In the genomic region with DNA sequence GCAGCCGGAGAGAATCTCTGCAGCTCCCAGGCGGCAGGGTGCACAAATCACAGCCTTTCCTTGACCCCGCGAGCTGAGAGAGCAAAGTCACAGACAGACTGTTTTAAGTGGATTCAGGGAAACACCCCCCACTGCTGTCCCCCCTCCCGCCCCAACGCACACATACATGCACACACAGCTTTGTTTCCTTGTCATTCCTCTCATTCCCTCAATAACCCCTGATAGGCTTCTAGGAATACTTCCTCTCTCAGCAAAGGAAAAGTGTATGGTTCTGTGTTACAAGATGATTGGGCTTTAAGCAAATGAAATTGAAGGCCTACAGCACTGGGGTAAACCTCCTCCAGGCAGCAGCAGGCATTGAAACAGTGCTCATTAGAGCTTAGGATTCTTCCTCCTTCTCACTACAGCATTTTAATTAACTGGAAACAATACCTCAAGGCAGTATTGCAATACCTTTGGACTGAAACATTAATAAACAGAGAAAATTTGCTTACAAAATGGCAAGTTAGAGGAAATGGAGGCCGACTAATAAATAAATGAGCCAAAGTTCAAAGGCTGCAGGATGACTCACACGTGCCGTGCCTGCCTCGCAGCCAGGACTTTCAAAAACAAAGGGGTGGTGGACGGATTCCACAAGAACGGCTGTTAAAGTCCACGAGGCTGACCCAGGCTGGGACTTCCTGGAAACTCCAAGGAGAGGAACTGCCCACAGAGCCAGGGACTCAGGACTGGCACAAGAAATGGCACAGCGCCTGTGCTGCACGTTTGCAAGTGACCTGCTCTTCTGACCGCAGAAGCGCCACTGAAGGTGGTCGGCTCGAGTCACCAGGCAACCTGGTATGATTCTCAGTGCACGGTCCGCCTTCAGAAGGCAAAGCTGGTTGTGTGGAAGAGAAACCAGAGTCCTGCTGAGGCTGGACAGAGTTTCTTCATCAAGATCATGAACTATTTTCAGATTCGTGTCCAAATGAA, we compare ENCODE assay signal across 8 cellular contexts.
DNase-seq lines count a peak whose midpoint lies in the region; ATAC-seq lines count a peak whose summit lies in the region.

No MANE protein-coding gene starts in this region.

- H3K9me3 Mint-ChIP-seq in activated CD4-positive, alpha-beta T cell treated with anti-CD3 and anti-CD28 coated beads for 36 hours (ENCODE audit: low read depth): no peaks in the 10 kb centered on the region
- no peaks in the 10 kb centered on the region for H3K9me3 Mint-ChIP-seq in activated T-helper 1 cell treated with anti-CD3 and anti-CD28 coated beads, Interleukin-12 subunit alpha, Interleukin-12 subunit beta, Interleukin-2, Interleukin-4 antibody, amounts not matched to agents 30 ng/mL and 10 ng/mL and 1 ng/mL, durations not matched to agents 14 hours and 24 hours and 36 hours
- H3K9me3 Mint-ChIP-seq in immature natural killer cell: no peaks in the 10 kb centered on the region

- DNase-seq in activated CD4-positive, alpha-beta T cell treated with anti-CD3 and anti-CD28 coated beads for 36 hours: peak; percentile 56
- DNase-seq in activated CD4-positive, alpha-beta T cell treated with anti-CD3 and anti-CD28 coated beads for 4 hours: no peak
- DNase-seq in activated T-helper 1 cell treated with anti-CD3 and anti-CD28 coated beads, Interleukin-12 subunit alpha, Interleukin-12 subunit beta, Interleukin-2, Interleukin-4 antibody, amounts not matched to agents 30 ng/mL and 10 ng/mL and 1 ng/mL, durations not matched to agents 14 hours and 24 hours and 36 hours (ENCODE audit: low spot score): no peak
- DNase-seq in immature natural killer cell (no peak), NCI-H2029 (lab: John Stamatoyannopoulos, UW) (no peak), NCI-H128 (lab: John Stamatoyannopoulos, UW; ENCODE audit: unreplicated experiment) (no peak)

- no peak overlapping the region for H3K27ac ChIP-seq in skeletal muscle tissue (ENCODE audit: low read depth, low read length)

- CTCF ChIA-PET in activated CD4-positive, alpha-beta T cell treated with anti-CD3 and anti-CD28 coated beads for 36 hours (lab: Charles Lee): interaction anchor here (0.8 to 1.4 kb wide), 12 partner anchors 22 to 396 kb away, joined by 3 to 5 read pairs (median 3); no protein-coding TSS in a partner anchor

- H3K4me3 ChIP-seq in skeletal muscle tissue (ENCODE audit: low read length in 3 of 3): peak overlapping the region in 2 of 3 donors; percentile 8 to 35

- no peaks in the 10 kb centered on the region for H3K27me3 ChIP-seq in skeletal muscle tissue (ENCODE audit: control insufficient read depth in 3 of 3, insufficient read depth in 3 of 3, low read length in 3 of 3)

- POLR2A ChIA-PET in activated CD4-positive, alpha-beta T cell treated with anti-CD3 and anti-CD28 coated beads for 36 hours (lab: Charles Lee): interaction anchor here (0.7 to 1.2 kb wide), 5 partner anchors 94 to 321 kb away, joined by 3 to 5 read pairs (median 4); no protein-coding TSS in a partner anchor

- H3K27ac Mint-ChIP-seq in activated CD4-positive, alpha-beta T cell treated with anti-CD3 and anti-CD28 coated beads for 36 hours: peak overlapping the region; percentile 86
- H3K27ac Mint-ChIP-seq in activated T-helper 1 cell treated with anti-CD3 and anti-CD28 coated beads, Interleukin-12 subunit alpha, Interleukin-12 subunit beta, Interleukin-2, Interleukin-4 antibody, amounts not matched to agents 30 ng/mL and 10 ng/mL and 1 ng/mL, durations not matched to agents 14 hours and 24 hours and 36 hours: peak overlapping the region; percentile 70
- H3K27ac Mint-ChIP-seq in immature natural killer cell: peak overlapping the region in 3 of 6 donors; percentile 23 to 73 (median 24)

- H3K4me1 ChIP-seq in skeletal muscle tissue (ENCODE audit: control insufficient read depth in 3 of 3, insufficient read depth in 3 of 3, low read length in 3 of 3): peaks cover 15 to 28% (median 15%) of the 10 kb centered on the region in 3 donors

- H3K4me1 Mint-ChIP-seq in activated CD4-positive, alpha-beta T cell treated with anti-CD3 and anti-CD28 coated beads for 36 hours: peaks cover 52% of the 10 kb centered on the region
- H3K4me1 Mint-ChIP-seq in activated T-helper 1 cell treated with anti-CD3 and anti-CD28 coated beads, Interleukin-12 subunit alpha, Interleukin-12 subunit beta, Interleukin-2, Interleukin-4 antibody, amounts not matched to agents 30 ng/mL and 10 ng/mL and 1 ng/mL, durations not matched to agents 14 hours and 24 hours and 36 hours (ENCODE audit: low read depth): peaks cover 64% of the 10 kb centered on the region
- peaks cover 48 to 57% of the 10 kb centered on the region in 2 donors for H3K4me1 Mint-ChIP-seq in immature natural killer cell

- no peaks in the 10 kb centered on the region for H3K9me3 ChIP-seq in skeletal muscle tissue (ENCODE audit: control insufficient read depth in 3 of 3, low read length in 3 of 3)

- intact Hi-C loops in activated CD4-positive, alpha-beta T cell treated with anti-CD3 and anti-CD28 coated beads for 36 hours (cut with DNase I, micrococcal nuclease): loop anchor here (1.0 to 10.0 kb wide), 8 partner anchors 120 to 687 kb away; no protein-coding TSS in a partner anchor
- intact Hi-C loops in activated T-helper 1 cell treated with anti-CD3 and anti-CD28 coated beads, Interleukin-12 subunit alpha, Interleukin-12 subunit beta, Interleukin-2, Interleukin-4 antibody, amounts not matched to agents 30 ng/mL and 10 ng/mL and 1 ng/mL, durations not matched to agents 14 hours and 24 hours and 36 hours (cut with micrococcal nuclease): loop anchor here (1.0 to 5.0 kb wide), 9 partner anchors 10 to 690 kb away; no protein-coding TSS in a partner anchor

- H3K27me3 Mint-ChIP-seq in activated CD4-positive, alpha-beta T cell treated with anti-CD3 and anti-CD28 coated beads for 36 hours: peaks cover 11% of the 10 kb centered on the region
- peaks cover 2% of the 10 kb centered on the region for H3K27me3 Mint-ChIP-seq in activated T-helper 1 cell treated with anti-CD3 and anti-CD28 coated beads, Interleukin-12 subunit alpha, Interleukin-12 subunit beta, Interleukin-2, Interleukin-4 antibody, amounts not matched to agents 30 ng/mL and 10 ng/mL and 1 ng/mL, durations not matched to agents 14 hours and 24 hours and 36 hours (ENCODE audit: insufficient read depth)
- H3K27me3 Mint-ChIP-seq in immature natural killer cell (ENCODE audit: low read depth in 3 of 3): peaks cover 6 to 9% (median 7%) of the 10 kb centered on the region in 3 donors

- no peaks in the 10 kb centered on the region for H3K36me3 ChIP-seq in skeletal muscle tissue (ENCODE audit: control insufficient read depth in 3 of 3, insufficient read depth in 3 of 3, low read length in 3 of 3)

- ATAC-seq in activated CD4-positive, alpha-beta T cell treated with anti-CD3 and anti-CD28 coated beads for 36 hours: no peak
- no peak for ATAC-seq in GM21515 (IDR thresholded peaks at IDR 0.05; ENCODE audit: unreplicated experiment)

- H3K4me3 Mint-ChIP-seq in activated CD4-positive, alpha-beta T cell treated with anti-CD3 and anti-CD28 coated beads for 36 hours: peak overlapping the region; percentile 19
- H3K4me3 Mint-ChIP-seq in activated T-helper 1 cell treated with anti-CD3 and anti-CD28 coated beads, Interleukin-12 subunit alpha, Interleukin-12 subunit beta, Interleukin-2, Interleukin-4 antibody, amounts not matched to agents 30 ng/mL and 10 ng/mL and 1 ng/mL, durations not matched to agents 14 hours and 24 hours and 36 hours: peak overlapping the region; percentile 35
- H3K4me3 Mint-ChIP-seq in immature natural killer cell: peak overlapping the region; percentile 22 to 68 (median 66)

- peak overlapping the region in 1 of 3 donors; percentile 50 for H3K9ac ChIP-seq in skeletal muscle tissue (ENCODE audit: low read depth in 1 of 3, low read length in 3 of 3)

- H3K36me3 Mint-ChIP-seq in activated CD4-positive, alpha-beta T cell treated with anti-CD3 and anti-CD28 coated beads for 36 hours (ENCODE audit: low read depth): peaks cover 4% of the 10 kb centered on the region
- peaks cover 8% of the 10 kb centered on the region for H3K36me3 Mint-ChIP-seq in activated T-helper 1 cell treated with anti-CD3 and anti-CD28 coated beads, Interleukin-12 subunit alpha, Interleukin-12 subunit beta, Interleukin-2, Interleukin-4 antibody, amounts not matched to agents 30 ng/mL and 10 ng/mL and 1 ng/mL, durations not matched to agents 14 hours and 24 hours and 36 hours (ENCODE audit: low read depth)
- no peaks in the 10 kb centered on the region for H3K36me3 Mint-ChIP-seq in immature natural killer cell
